ENCODE assay signal across 8 cellular contexts in genomic region chr18:46096651-46097300, GRCh38. TPM values are rescaled to one million over a fixed set of nuclear protein-coding genes. Genes with fewer than 3 reads are reported as not detected.
DNase-seq lines count a peak whose midpoint lies in the region; ATAC-seq, FAIRE-seq and TF ChIP-seq lines count a peak whose summit lies in the region.

No MANE protein-coding gene starts in this region.

- TF ChIP-seq POLR2A in A549 (IDR thresholded peaks at IDR 0.05; ENCODE audit: low read length): no peak

- H3K27ac Mint-ChIP-seq in activated naive CD4-positive, alpha-beta T cell treated with anti-CD3 and anti-CD28 coated beads, Interleukin-2, amount 50 U/mL, for 72 hours: peak overlapping the region; percentile 96 to 97
- peak overlapping the region; percentile 95 to 99 (median 98) for H3K27ac Mint-ChIP-seq in immature natural killer cell
- H3K27ac Mint-ChIP-seq in stimulated activated naive CD8-positive, alpha-beta T cell treated with anti-CD3 and anti-CD28 coated beads, Interleukin-15, amount 100 ng/mL, for 72 hours: peak overlapping the region; percentile 99 to 100

- CTCF ChIA-PET in A549 (lab: Yijun Ruan, JAX): interaction anchor here (0.9 kb wide), 1 partner anchor 23 kb away, joined by 3 read pairs; no protein-coding TSS in a partner anchor

- H3K27ac ChIP-seq in A549: peak overlapping the region; percentile 97 to 99

- peaks cover 15 to 39% of the 10 kb centered on the region in 2 donors for H3K36me3 Mint-ChIP-seq in activated naive CD4-positive, alpha-beta T cell treated with anti-CD3 and anti-CD28 coated beads, Interleukin-2, amount 50 U/mL, for 72 hours
- peaks cover under 1 to 9% (median under 1%) of the 10 kb centered on the region in 3 donors for H3K36me3 Mint-ChIP-seq in immature natural killer cell

- DNase-seq in A549 (ENCODE audit: low read depth in 1 of 2, low spot score in 1 of 2) (peak in 1 of 2 experiments; percentile 15), immature natural killer cell (peak in 2 of 3 donors; percentile 8 to 12), AG08395 (ENCODE audit: low spot score) (no peak), NOMO-1 treated with DMSO at 0.1 percent for 48 hours (lab: John Stamatoyannopoulos, UW; ENCODE audit: unreplicated experiment) (no peak)
- DNase-seq in activated naive CD4-positive, alpha-beta T cell treated with anti-CD3 and anti-CD28 coated beads, Interleukin-2, amount 50 U/mL, for 72 hours (ENCODE audit: low spot score in 2 of 2): no peak
- DNase-seq in stimulated activated naive CD8-positive, alpha-beta T cell treated with anti-CD3 and anti-CD28 coated beads, Interleukin-15, amount 100 ng/mL, for 72 hours: no peak

- peak overlapping the region; percentile 98 for H3K4me3 ChIP-seq in A549

- TF ChIP-seq EP300 in A549 (IDR thresholded peaks at IDR 0.05): no peak

- peaks cover 2 to 15% (median 7%) of the 10 kb centered on the region in 3 donors for H3K27me3 Mint-ChIP-seq in immature natural killer cell (ENCODE audit: low read depth in 3 of 3)
- no peaks in the 10 kb centered on the region for H3K27me3 Mint-ChIP-seq in stimulated activated naive CD8-positive, alpha-beta T cell treated with anti-CD3 and anti-CD28 coated beads, Interleukin-15, amount 100 ng/mL, for 72 hours

- no peaks in the 10 kb centered on the region for H3K9me3 ChIP-seq in A549

- H3K4me1 Mint-ChIP-seq in immature natural killer cell: peaks cover 37 to 50% of the 10 kb centered on the region in 2 donors
- H3K4me1 Mint-ChIP-seq in stimulated activated naive CD8-positive, alpha-beta T cell treated with anti-CD3 and anti-CD28 coated beads, Interleukin-15, amount 100 ng/mL, for 72 hours: peaks cover 26% of the 10 kb centered on the region

- TF ChIP-seq RAD21 in A549 (conservative IDR thresholded peaks at IDR 0.05 in 1 of 2, IDR thresholded peaks at IDR 0.05 in 1 of 2): no peak

- 26% methylated on average over 20 of the region's 22 CpGs for WGBS in A549 (ENCODE audit: missing lambda C conversion rate)

- no peak for TF ChIP-seq CTCF in A549 (IDR thresholded peaks at IDR 0.05)

- peaks cover 7% of the 10 kb centered on the region; the same call in 1 of the 3 replicates for H3K4me1 ChIP-seq in A549

- peak overlapping the region; percentile 95 to 99 (median 98) for H3K4me3 Mint-ChIP-seq in immature natural killer cell
- peak overlapping the region; percentile 92 to 97 for H3K4me3 Mint-ChIP-seq in stimulated activated naive CD8-positive, alpha-beta T cell treated with anti-CD3 and anti-CD28 coated beads, Interleukin-15, amount 100 ng/mL, for 72 hours

- ATAC-seq in A549 (no peak), GM21717 (IDR thresholded peaks at IDR 0.05; ENCODE audit: unreplicated experiment) (peak; percentile 33), HG03108 (IDR thresholded peaks at IDR 0.05; ENCODE audit: unreplicated experiment) (no peak)
- ATAC-seq in activated naive CD4-positive, alpha-beta T cell treated with anti-CD3 and anti-CD28 coated beads, Interleukin-2, amount 50 U/mL, for 72 hours: no peak
- no peak for ATAC-seq in stimulated activated naive CD8-positive, alpha-beta T cell treated with anti-CD3 and anti-CD28 coated beads, Interleukin-15, amount 100 ng/mL, for 72 hours

- no peak for FAIRE-seq in A549 (lab: Jason Lieb, UNC)

- POLR2A ChIA-PET in A549 (lab: Yijun Ruan, JAX): interaction anchor here (0.6 to 0.7 kb wide), 3 partner anchors 7 to 562 kb away, joined by 3 to 4 read pairs (median 4); partner anchors contain the start of gene HAUS1

- no peaks in the 10 kb centered on the region for H3K9me3 Mint-ChIP-seq in activated naive CD4-positive, alpha-beta T cell treated with anti-CD3 and anti-CD28 coated beads, Interleukin-2, amount 50 U/mL, for 72 hours
- H3K9me3 Mint-ChIP-seq in immature natural killer cell: no peaks in the 10 kb centered on the region
- no peaks in the 10 kb centered on the region for H3K9me3 Mint-ChIP-seq in stimulated activated naive CD8-positive, alpha-beta T cell treated with anti-CD3 and anti-CD28 coated beads, Interleukin-15, amount 100 ng/mL, for 72 hours

- H3K4me2 ChIP-seq in A549: peak overlapping the region; percentile 88

TF ChIP-seq in A549, 52 proteins besides CTCF, POLR2A, EP300 and RAD21:
- TF ChIP-seq MAFK (IDR thresholded peaks at IDR 0.05; ENCODE audit: partially characterized antibody) (no peak), BHLHE40 (IDR thresholded peaks at IDR 0.05; ENCODE audit: low read depth, low read length) (no peak)
TF ChIP-seq in A549: peak in this region for 0.

RNA-seq across cellular contexts. Expression of gene ATP5F1A, which starts 1.3 kb away (rescaled TPM):
- polyA plus RNA-seq in A549 (2011; rRNA removed) (492 and 543 TPM in 2 replicates), A549 (2017; fragmentation: RNase III; extraction: RNeasy Plus Mini Kit Qiagen cat#74134 plus additional on column Dnase treatment) (411 to 422 TPM (median 413 TPM) in 3 replicates), immature natural killer cell (100 to 1,000 TPM; 429 to 774 (median 468) TPM)
- polyA plus RNA-seq in A549 (2012; cell fraction: cytosol; rRNA removed): 381 and 388 TPM in 2 replicates
- polyA plus RNA-seq in A549 (2012; cell fraction: nucleus; rRNA removed): 294 and 432 TPM in 2 replicates
- 392 and 431 TPM in 2 replicates for polyA minus RNA-seq in A549 (2011; rRNA and poly(A)+ RNA removed)
- total RNA-seq in activated naive CD4-positive, alpha-beta T cell treated with anti-CD3 and anti-CD28 coated beads, Interleukin-2, amount 50 U/mL, for 72 hours: 100 to 1,000 TPM; 452 to 469 TPM

RNA-seq across cellular contexts. Expression of gene HAUS1, which starts 7.4 kb away (rescaled TPM):
- polyA plus RNA-seq in A549 (2011; rRNA removed) (52.6 and 58.6 TPM in 2 replicates), A549 (2017; fragmentation: RNase III; extraction: RNeasy Plus Mini Kit Qiagen cat#74134 plus additional on column Dnase treatment) (55.5 to 59.7 TPM (median 55.8 TPM) in 3 replicates), immature natural killer cell (10 to 100 TPM; 33.3 to 54.1 (median 44.3) TPM)
- 38.7 and 47.6 TPM in 2 replicates for polyA plus RNA-seq in A549 (2012; cell fraction: cytosol; rRNA removed)
- 7.8 and 10.8 TPM in 2 replicates for polyA plus RNA-seq in A549 (2012; cell fraction: nucleus; rRNA removed)
- 9.3 and 9.5 TPM in 2 replicates for polyA minus RNA-seq in A549 (2011; rRNA and poly(A)+ RNA removed)
- total RNA-seq in activated naive CD4-positive, alpha-beta T cell treated with anti-CD3 and anti-CD28 coated beads, Interleukin-2, amount 50 U/mL, for 72 hours: 10 to 100 TPM; 54.4 to 61.4 TPM

RNA-seq across cellular contexts. Expression of gene PSTPIP2, which starts 24.7 kb away (rescaled TPM):
- polyA plus RNA-seq in A549 (2011; rRNA removed) (0.15 and 0.19 TPM in 2 replicates), A549 (2017; fragmentation: RNase III; extraction: RNeasy Plus Mini Kit Qiagen cat#74134 plus additional on column Dnase treatment) (0.10 to 0.22 TPM (median 0.20 TPM) in 3 replicates), immature natural killer cell (10 to 100 TPM; 27.7 to 37.7 (median 31.6) TPM)
- polyA plus RNA-seq in A549 (2012; cell fraction: cytosol; rRNA removed): 0.04 and 0.09 TPM in 2 replicates
- 0.05 and 0.17 TPM in 2 replicates for polyA plus RNA-seq in A549 (2012; cell fraction: nucleus; rRNA removed)
- polyA minus RNA-seq in A549 (2011; rRNA and poly(A)+ RNA removed): not detected in 2 replicates
- total RNA-seq in activated naive CD4-positive, alpha-beta T cell treated with anti-CD3 and anti-CD28 coated beads, Interleukin-2, amount 50 U/mL, for 72 hours: 1 to 10 TPM; 2.9 to 8.3 TPM

Comparison
In these comparisons a context has a peak if more than half of its experiments do, and no peak if none do; other contexts are left out.
1. DNase-seq: peak in immature natural killer cell (2 of 3); none in activated naive CD4-positive, alpha-beta T cell treated with anti-CD3 and anti-CD28 coated beads, Interleukin-2, amount 50 U/mL, for 72 hours (0 of 2), stimulated activated naive CD8-positive, alpha-beta T cell treated with anti-CD3 and anti-CD28 coated beads, Interleukin-15, amount 100 ng/mL, for 72 hours (0 of 2), AG08395 (single experiment) and NOMO-1 treated with DMSO at 0.1 percent for 48 hours (single experiment).
2. RNA of gene PSTPIP2, which starts 24.7 kb away (polyA plus RNA-seq): 27.7 to 37.7 TPM in immature natural killer cell; 0.04 to 0.22 TPM in A549; every median in the first group is over 10 times any median in the second.
3. Peak in every context shown above with its lines, with median percentiles within 50 percentile points of each other: H3K27ac Mint-ChIP-seq.